ENCODE assay signal across 17 cellular contexts in genomic region chr17:1977583-1978395, GRCh38. TPM values are rescaled to one million over a fixed set of nuclear protein-coding genes. Genes with fewer than 3 reads are reported as not detected.
A peak's percentile ranks its signal among the peaks of the same experiment; 100 is the strongest.
DNase-seq lines count a peak whose midpoint lies in the region; ATAC-seq and TF ChIP-seq lines count a peak whose summit lies in the region.
"Had no signal": no experiment of that assay in that cellular context is flagged by ENCODE, and none has a peak within 500 bp of the region (broad histone marks: within the 10 kb centered on the region; RNA-seq: fewer than 3 reads in every experiment).

No MANE protein-coding gene starts in this region.

- H3K4me3 ChIP-seq in SK-N-SH (ENCODE audit: low read depth in 2 of 2, low read length in 1 of 2) (peak overlapping the region in 1 of 2 experiments; percentile 24; a peak in 1 of 4 replicates), left ventricle myocardium inferior (peak overlapping the region; percentile 37)
- H3K4me3 ChIP-seq: ascending aorta, lung, SJCRH30 had no signal

- peaks cover 24% of the 10 kb centered on the region for H3K4me1 Mint-ChIP-seq in activated CD4-positive, alpha-beta T cell treated with anti-CD3 and anti-CD28 coated beads, Interleukin-2, amount 10 ng/mL, durations not matched to agents 7 days and 5 days

- TF ChIP-seq EP300 in SK-N-SH (IDR thresholded peaks at IDR 0.05; ENCODE audit: borderline replicate concordance in 1 of 2, low read depth in 1 of 2, low read length in 1 of 2): no peak

- no peak for TF ChIP-seq RAD21 in SK-N-SH (IDR thresholded peaks at IDR 0.05; ENCODE audit: low read length)

- H3K4me3 Mint-ChIP-seq in activated CD4-positive, alpha-beta T cell treated with anti-CD3 and anti-CD28 coated beads, Interleukin-2, amount 10 ng/mL, durations not matched to agents 7 days and 5 days: no peak overlapping the region
- H3K4me3 Mint-ChIP-seq: type B pancreatic cell had no signal

- no peaks in the 10 kb centered on the region for H3F3A ChIP-seq in SK-N-SH (replicated peaks; ENCODE audit: insufficient read depth)

- ATAC-seq in omental fat pad (ENCODE audit: low FRiP score): no peak

- H3K36me3 ChIP-seq in SK-N-SH (replicated peaks in 1 of 2; ENCODE audit: control insufficient read depth in 1 of 2, insufficient read depth in 2 of 2, low read length in 1 of 2) (no peaks in the 10 kb centered on the region), left ventricle myocardium inferior (no peaks in the 10 kb centered on the region)
- H3K36me3 ChIP-seq: ascending aorta, SJCRH30 had no signal

- TF ChIP-seq CTCF in SK-N-SH (IDR thresholded peaks at IDR 0.05) (no peak), left ventricle myocardium inferior (IDR thresholded peaks at IDR 0.05; ENCODE audit: borderline replicate concordance) (no peak), omental fat pad (IDR thresholded peaks at IDR 0.05) (no peak)

- no peaks in the 10 kb centered on the region for H3K79me2 ChIP-seq in SK-N-SH (ENCODE audit: insufficient read depth)

- POLR2A ChIA-PET in activated CD4-positive, alpha-beta T cell treated with anti-CD3 and anti-CD28 coated beads, Interleukin-2, amount 10 ng/mL, durations not matched to agents 7 days and 5 days (lab: Charles Lee): no interaction called here
- POLR2A ChIA-PET in SK-N-SH (lab: Yijun Ruan, JAX): no interaction called here

- H4K20me1 ChIP-seq in SK-N-SH (ENCODE audit: insufficient read depth): no peaks in the 10 kb centered on the region

- 37% methylated on average over 32 of the region's 55 CpGs for WGBS in SK-N-SH (ENCODE audit: low lambda C conversion rate)

- no peaks in the 10 kb centered on the region for H3K9me2 ChIP-seq in SK-N-SH

- CTCF ChIA-PET in activated CD4-positive, alpha-beta T cell treated with anti-CD3 and anti-CD28 coated beads, Interleukin-2, amount 10 ng/mL, durations not matched to agents 7 days and 5 days (lab: Charles Lee): interaction anchor here (0.6 kb wide), 1 partner anchor 24 kb away, joined by 3 read pairs; no protein-coding TSS in a partner anchor
- CTCF ChIA-PET in SK-N-SH (lab: Yijun Ruan, JAX): interaction anchor here (0.8 to 1.1 kb wide), 2 partner anchors 48 to 71 kb away, joined by 3 read pairs; no protein-coding TSS in a partner anchor

- peaks cover 0 to 10% of the 10 kb centered on the region in 2 experiments; a peak in 1 of 4 replicates for H3K4me1 ChIP-seq in SK-N-SH (ENCODE audit: control insufficient read depth in 1 of 2, insufficient read depth in 2 of 2, low read depth in 1 of 2, low read length in 1 of 2)
- H3K4me1 ChIP-seq in left ventricle myocardium inferior: peaks cover 8% of the 10 kb centered on the region
- H3K4me1 ChIP-seq: ascending aorta, SJCRH30 had no signal

- H3K9me3 Mint-ChIP-seq in activated CD4-positive, alpha-beta T cell treated with anti-CD3 and anti-CD28 coated beads, Interleukin-2, amount 10 ng/mL, durations not matched to agents 7 days and 5 days: no peaks in the 10 kb centered on the region
- H3K9me3 Mint-ChIP-seq: nephron, type B pancreatic cell had no signal

- no peak overlapping the region for H3K27ac ChIP-seq in SK-N-SH (ENCODE audit: low read depth in 2 of 2, low read length in 1 of 2)
- H3K27ac ChIP-seq in left ventricle myocardium inferior (replicated peaks): no peak overlapping the region
- H3K27ac ChIP-seq: ascending aorta, SJCRH30 had no signal

- H3K27me3 ChIP-seq in SK-N-SH (ENCODE audit: insufficient read depth) (0 out of 2 replicates have a peak, but pooled peaks cover 16% of the 10 kb centered on the region), left ventricle myocardium inferior (ENCODE audit: low read depth) (peaks cover 29% of the 10 kb centered on the region)
- H3K27me3 ChIP-seq: SJCRH30 had no signal

- H3K9ac ChIP-seq in SK-N-SH: no peak overlapping the region

- H3K9me3 ChIP-seq in SK-N-SH (no peaks in the 10 kb centered on the region), left ventricle myocardium inferior (replicated peaks) (no peaks in the 10 kb centered on the region)
- H3K9me3 ChIP-seq: ascending aorta, SJCRH30 had no signal

- H3K36me3 Mint-ChIP-seq in activated CD4-positive, alpha-beta T cell treated with anti-CD3 and anti-CD28 coated beads, Interleukin-2, amount 10 ng/mL, durations not matched to agents 7 days and 5 days (ENCODE audit: low read depth): no peaks in the 10 kb centered on the region
- H3K36me3 Mint-ChIP-seq: type B pancreatic cell had no signal

- DNase-seq in activated CD4-positive, alpha-beta T cell treated with anti-CD3 and anti-CD28 coated beads, Interleukin-2, amount 10 ng/mL, durations not matched to agents 7 days and 5 days: peak; percentile 8
- no peak for DNase-seq in activated CD4-positive, alpha-beta T cell treated with anti-CD3 and anti-CD28 coated beads for 1 hour
- DNase-seq in SK-N-SH (peak; percentile 89), left ventricle myocardium inferior (no peak), posterior cingulate gyrus (peak in 8 of 10 donors; percentile 45 to 95 (median 73)), omental fat pad (ENCODE audit: low spot score) (no peak), posterior vena cava (ENCODE audit: low spot score) (no peak)
- no peak for DNase-seq in stimulated activated CD4-positive, alpha-beta T cell treated with anti-CD3 and anti-CD28 coated beads, Interleukin-15, amount 100 ng/mL, for 24 hours
- DNase-seq: activated CD4-positive, alpha-beta T cell treated with anti-CD3 and anti-CD28 coated beads, Interleukin-2, amount 50 U/mL, for 48 hours; Calu3; NCI-H187; SJCRH30; stimulated activated CD4-positive, alpha-beta T cell treated with anti-CD3 and anti-CD28 coated beads, Interleukin-4, amount 100 ng/mL, for 24 hours had no signal

- intact Hi-C loops in left ventricle myocardium inferior (cut with micrococcal nuclease): no loop called here
- intact Hi-C loops in posterior cingulate gyrus (cut with DNase I): no loop called here
- intact Hi-C loops in posterior vena cava (cut with DNase I): loop anchor here in 1 of 2 donors (10.0 kb wide), 1 partner anchor 47 kb away; the partner anchor contains the start of gene RTN4RL1

- H3K4me2 ChIP-seq in SK-N-SH: no peak overlapping the region

- H2AFZ ChIP-seq in SK-N-SH (ENCODE audit: low read depth): no peak overlapping the region

- H3K27ac Mint-ChIP-seq in activated CD4-positive, alpha-beta T cell treated with anti-CD3 and anti-CD28 coated beads, Interleukin-2, amount 10 ng/mL, durations not matched to agents 7 days and 5 days: no peak overlapping the region
- H3K27ac Mint-ChIP-seq: nephron, type B pancreatic cell had no signal

- peaks cover 13% of the 10 kb centered on the region for H3K27me3 Mint-ChIP-seq in activated CD4-positive, alpha-beta T cell treated with anti-CD3 and anti-CD28 coated beads, Interleukin-2, amount 10 ng/mL, durations not matched to agents 7 days and 5 days

TF ChIP-seq in SK-N-SH, 30 proteins besides CTCF, POLR2A, EP300 and RAD21:
- no peak for TF ChIP-seq GATA2 (CRISPR knock-in tag; IDR thresholded peaks at IDR 0.05)
- no peak for TF ChIP-seq FOXJ3 (CRISPR knock-in tag; IDR thresholded peaks at IDR 0.05)
- peak; percentile 68; the same call in 1 of the 2 replicates for TF ChIP-seq RFX5 (IDR thresholded peaks at IDR 0.05; ENCODE audit: low read length)
- TF ChIP-seq FOSL2 (IDR thresholded peaks at IDR 0.05; ENCODE audit: borderline replicate concordance, low read depth): no peak
- no peak for TF ChIP-seq USF2 (IDR thresholded peaks at IDR 0.05; ENCODE audit: borderline replicate concordance, low read depth, low read length)
- TF ChIP-seq JUND (IDR thresholded peaks at IDR 0.05): no peak
- no peak for TF ChIP-seq RXRA (IDR thresholded peaks at IDR 0.05; ENCODE audit: borderline replicate concordance, low read depth)

RNA-seq across cellular contexts. Expression of gene RTN4RL1, which starts 47.3 kb away (rescaled TPM):
- under 1 TPM; 0.19 to 0.20 TPM for total RNA-seq in activated CD4-positive, alpha-beta T cell treated with anti-CD3 and anti-CD28 coated beads, Interleukin-2, amount 10 ng/mL, durations not matched to agents 7 days and 5 days
- polyA plus RNA-seq in SK-N-SH (2012; rRNA removed): 0.07 TPM in 1 of 2 replicates, not detected in the other
- 0.01 and 0.03 TPM in 2 replicates for polyA plus RNA-seq in SK-N-SH (2012; cell fraction: cytosol; rRNA removed)
- polyA plus RNA-seq in SK-N-SH (2012; cell fraction: nucleus; rRNA removed): 0.02 and 0.04 TPM in 2 replicates
- total RNA-seq in left ventricle myocardium inferior: 4.0 TPM
- 1 to 10 TPM; 4.5 to 5.2 (median 4.6) TPM for total RNA-seq in omental fat pad
- total RNA-seq in posterior vena cava: 1 to 10 TPM; 1.3 to 4.3 TPM
- total RNA-seq: Calu3 had no signal

RNA-seq across cellular contexts. Expression of gene DPH1, which starts 52.2 kb away (rescaled TPM):
- total RNA-seq in activated CD4-positive, alpha-beta T cell treated with anti-CD3 and anti-CD28 coated beads, Interleukin-2, amount 10 ng/mL, durations not matched to agents 7 days and 5 days: 10 to 100 TPM; 31.3 to 37.8 TPM
- 36.2 and 39.5 TPM in 2 replicates for polyA plus RNA-seq in SK-N-SH (2012; rRNA removed)
- polyA plus RNA-seq in SK-N-SH (2012; cell fraction: cytosol; rRNA removed): 10.0 and 16.0 TPM in 2 replicates
- polyA plus RNA-seq in SK-N-SH (2012; cell fraction: nucleus; rRNA removed): 149 and 180 TPM in 2 replicates
- total RNA-seq in left ventricle myocardium inferior (29.1 TPM), omental fat pad (10 to 100 TPM; 36.8 to 53.1 (median 37.6) TPM), posterior vena cava (10 to 100 TPM; 26.5 to 27.9 TPM)

Comparison
In these comparisons a context has a peak if more than half of its experiments do, and no peak if none do; other contexts are left out.
1. DNase-seq: peak in activated CD4-positive, alpha-beta T cell treated with anti-CD3 and anti-CD28 coated beads, Interleukin-2, amount 10 ng/mL, durations not matched to agents 7 days and 5 days (single experiment), SK-N-SH (single experiment) and posterior cingulate gyrus (8 of 10); none in activated CD4-positive, alpha-beta T cell treated with anti-CD3 and anti-CD28 coated beads for 1 hour (single experiment), left ventricle myocardium inferior (single experiment), stimulated activated CD4-positive, alpha-beta T cell treated with anti-CD3 and anti-CD28 coated beads, Interleukin-15, amount 100 ng/mL, for 24 hours (single experiment), omental fat pad (single experiment) and posterior vena cava (single experiment).